In the genomic region with DNA sequence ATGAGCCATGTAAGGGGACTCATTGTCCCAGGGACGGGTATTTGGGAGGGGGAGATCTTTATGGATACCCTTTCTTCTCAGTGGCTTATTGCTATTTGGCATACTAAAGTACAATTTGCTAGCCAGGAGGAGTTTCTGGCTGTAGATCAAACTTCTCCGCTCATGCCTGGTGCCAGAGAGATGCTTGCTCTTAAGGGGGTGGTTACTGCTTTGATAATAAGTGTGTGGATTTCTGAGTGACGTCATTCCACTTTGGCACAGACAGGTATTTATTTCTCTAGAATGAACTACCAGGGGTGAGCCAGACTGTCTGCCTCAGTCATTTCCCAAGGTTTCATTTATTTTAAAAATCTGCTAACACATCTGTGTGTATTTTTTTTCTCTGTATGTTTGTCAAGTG, we compare ENCODE assay signal across 7 cellular contexts.
A peak's percentile ranks its signal among the peaks of the same experiment; 100 is the strongest.
DNase-seq lines count a peak whose midpoint lies in the region; ATAC-seq and TF ChIP-seq lines count a peak whose summit lies in the region.
"Not testable (repeated sequence)": the region's sequence is repeated elsewhere in the genome, so short reads cannot be mapped to it uniquely, and the experiment has no call there.

No MANE protein-coding gene starts in this region.

- H3K4me3 ChIP-seq in epithelial cell of esophagus (ENCODE audit: low read length) = not testable (repeated sequence)

- DNase-seq in H4 (ENCODE audit: low spot score) (peak; percentile 1), NCI-H1694 (lab: John Stamatoyannopoulos, UW) (peak; percentile 76), NCI-H345 (lab: John Stamatoyannopoulos, UW) (peak; percentile 8), astrocyte of the hippocampus (ENCODE audit: low read depth, low spot score) (peak; percentile 49), epithelial cell of esophagus (ENCODE audit: low read depth) (peak; percentile 0)
- DNase-seq in left cardiac atrium; mesothelial cell of epicardium (ENCODE audit: low spot score in 2 of 2, unreplicated experiment in 2 of 2): not testable (repeated sequence)

- not testable (repeated sequence) for H3K9me3 Mint-ChIP-seq in mesothelial cell of epicardium

- H3K4me1 Mint-ChIP-seq in mesothelial cell of epicardium = not testable (repeated sequence)

- TF ChIP-seq CTCF in epithelial cell of esophagus (IDR thresholded peaks at IDR 0.05; ENCODE audit: insufficient read depth, low read depth, low read length, missing control alignments); mesothelial cell of epicardium (IDR thresholded peaks at IDR 0.05; ENCODE audit: unreplicated experiment): not testable (repeated sequence)

- H3K27me3 Mint-ChIP-seq in mesothelial cell of epicardium (ENCODE audit: low read depth) = not testable (repeated sequence)

- peak overlapping the region; percentile 73 for H3K27ac Mint-ChIP-seq in mesothelial cell of epicardium

- not testable (repeated sequence) for H3K36me3 Mint-ChIP-seq in mesothelial cell of epicardium

- peak; percentile 60 to 87 for ATAC-seq in left cardiac atrium

- intact Hi-C loops in left cardiac atrium (cut with DNase I) = not testable (repeated sequence)

- H3K4me3 Mint-ChIP-seq in mesothelial cell of epicardium = not testable (repeated sequence)
